19 cellular contexts compared by ENCODE assay signal in genomic region chr18:36177913-36178312, GRCh38. TPM values are rescaled to one million over a fixed set of nuclear protein-coding genes. Genes with fewer than 3 reads are reported as not detected.
DNase-seq lines count a peak whose midpoint lies in the region; ATAC-seq and TF ChIP-seq lines count a peak whose summit lies in the region.
"Had no signal": no experiment of that assay in that cellular context is flagged by ENCODE, and none has a peak within 500 bp of the region (broad histone marks: within the 10 kb centered on the region; RNA-seq: fewer than 3 reads in every experiment).

No MANE protein-coding gene starts in this region.

- no peaks in the 10 kb centered on the region for H3K36me3 ChIP-seq in ovary
- peaks cover 10% of the 10 kb centered on the region for H3K36me3 ChIP-seq in MG63

- BruUV-seq in Calu3 (replicated peaks; lab: Mats Ljungman, UMichigan): no TSS peak

- CTCF ChIA-PET in CD4-positive, alpha-beta T cell (lab: Charles Lee): no interaction called here
- CTCF ChIA-PET in Calu3 (lab: Charles Lee): no interaction called here

- peak overlapping the region; percentile 5 for H3K27ac Mint-ChIP-seq in CD4-positive, alpha-beta T cell
- H3K27ac Mint-ChIP-seq in Calu3 (ENCODE audit: unreplicated experiment): peak overlapping the region; percentile 20
- peak overlapping the region; percentile 53 for H3K27ac Mint-ChIP-seq in activated T-helper 17 cell treated with anti-CD3 and anti-CD28 coated beads, Interleukin-2, amount 50 U/mL, for 72 hours

- POLR2A ChIA-PET in CD4-positive, alpha-beta T cell (lab: Charles Lee): no interaction called here

- peaks cover 14% of the 10 kb centered on the region for H3K4me1 ChIP-seq in ovary (ENCODE audit: insufficient read depth)
- H3K4me1 ChIP-seq: BLaER1, SJCRH30 had no signal

- no peaks in the 10 kb centered on the region for H3K9me3 ChIP-seq in CD4-positive, alpha-beta T cell (ENCODE audit: control insufficient read depth, low read length)
- no peaks in the 10 kb centered on the region for H3K9me3 ChIP-seq in ovary
- H3K9me3 ChIP-seq in MG63: no peaks in the 10 kb centered on the region
- H3K9me3 ChIP-seq: BLaER1, SJCRH30 had no signal

- no peaks in the 10 kb centered on the region for H3K27me3 ChIP-seq in CD4-positive, alpha-beta T cell (ENCODE audit: control insufficient read depth, insufficient read depth, low read length)
- no peaks in the 10 kb centered on the region for H3K27me3 ChIP-seq in ovary
- H3K27me3 ChIP-seq in MG63: no peaks in the 10 kb centered on the region
- H3K27me3 ChIP-seq: BLaER1, SJCRH30 had no signal

- no peaks in the 10 kb centered on the region for H3K9me3 Mint-ChIP-seq in CD4-positive, alpha-beta T cell
- H3K9me3 Mint-ChIP-seq in Calu3 (ENCODE audit: low read depth, unreplicated experiment): no peaks in the 10 kb centered on the region
- H3K9me3 Mint-ChIP-seq in activated T-helper 17 cell treated with anti-CD3 and anti-CD28 coated beads, Interleukin-2, amount 50 U/mL, for 72 hours: no peaks in the 10 kb centered on the region
- H3K9me3 Mint-ChIP-seq: CD8-positive, alpha-beta memory T cell had no signal

- H3K27me3 Mint-ChIP-seq in CD4-positive, alpha-beta T cell: no peaks in the 10 kb centered on the region
- H3K27me3 Mint-ChIP-seq in Calu3 (ENCODE audit: unreplicated experiment): no peaks in the 10 kb centered on the region
- H3K27me3 Mint-ChIP-seq in activated T-helper 17 cell treated with anti-CD3 and anti-CD28 coated beads, Interleukin-2, amount 50 U/mL, for 72 hours: no peaks in the 10 kb centered on the region
- H3K27me3 Mint-ChIP-seq: CD8-positive, alpha-beta memory T cell had no signal

- no peak for TF ChIP-seq CTCF in CD4-positive, alpha-beta T cell (IDR thresholded peaks at IDR 0.05)
- TF ChIP-seq CTCF in Calu3 (IDR thresholded peaks at IDR 0.05; ENCODE audit: unreplicated experiment) (no peak), ovary (IDR thresholded peaks at IDR 0.05) (no peak)

- no peak for ATAC-seq in CD4-positive, alpha-beta T cell (ENCODE audit: poor library complexity)
- no peak for ATAC-seq in activated T-helper 17 cell treated with anti-CD3 and anti-CD28 coated beads, Interleukin-2, amount 50 U/mL, for 72 hours (replicated peaks)
- no peak for ATAC-seq in GM19467 (IDR thresholded peaks at IDR 0.05; ENCODE audit: unreplicated experiment)
- ATAC-seq: HCT116, Panc1 had no signal

- H3K4me3 Mint-ChIP-seq in CD4-positive, alpha-beta T cell: no peak overlapping the region
- no peak overlapping the region for H3K4me3 Mint-ChIP-seq in Calu3 (ENCODE audit: low read depth, unreplicated experiment)
- no peak overlapping the region for H3K4me3 Mint-ChIP-seq in activated T-helper 17 cell treated with anti-CD3 and anti-CD28 coated beads, Interleukin-2, amount 50 U/mL, for 72 hours
- H3K4me3 Mint-ChIP-seq: CD8-positive, alpha-beta memory T cell had no signal

- DNase-seq in CD4-positive, alpha-beta T cell: no peak
- no peak for DNase-seq in Calu3
- peak in 4 of 5 donors; percentile 35 to 54 (median 52) for DNase-seq in ovary
- DNase-seq in MG63: no peak
- DNase-seq in NCI-H510A (lab: John Stamatoyannopoulos, UW): no peak
- DNase-seq: CD8-positive, alpha-beta memory T cell; KG1; NCI-H1105; NCI-H2029 treated with DMSO at 0.1 percent for 48 hours; NCI-H226; NCI-H524; NCI-H774; NK-92 treated with Interleukin-12 subunit alpha and Interleukin-12 subunit beta, amount 100 ng/mL, for 24 hours; SJCRH30 had no signal

- no peak for TF ChIP-seq POLR2A in ovary (IDR thresholded peaks at IDR 0.05)

- peaks cover 6% of the 10 kb centered on the region for H3K4me1 Mint-ChIP-seq in CD4-positive, alpha-beta T cell (ENCODE audit: low read depth)
- no peaks in the 10 kb centered on the region for H3K4me1 Mint-ChIP-seq in Calu3 (ENCODE audit: low read depth, unreplicated experiment)
- no peaks in the 10 kb centered on the region for H3K4me1 Mint-ChIP-seq in activated T-helper 17 cell treated with anti-CD3 and anti-CD28 coated beads, Interleukin-2, amount 50 U/mL, for 72 hours

- H3K36me3 Mint-ChIP-seq in CD4-positive, alpha-beta T cell (ENCODE audit: low read depth): peaks cover 41% of the 10 kb centered on the region
- peaks cover 18% of the 10 kb centered on the region for H3K36me3 Mint-ChIP-seq in Calu3 (ENCODE audit: insufficient read depth, unreplicated experiment)
- peaks cover 54% of the 10 kb centered on the region for H3K36me3 Mint-ChIP-seq in activated T-helper 17 cell treated with anti-CD3 and anti-CD28 coated beads, Interleukin-2, amount 50 U/mL, for 72 hours (ENCODE audit: low read depth)

- H3K4me3 ChIP-seq in ovary (no peak overlapping the region), MG63 (no peak overlapping the region)
- H3K4me3 ChIP-seq: BLaER1, SJCRH30 had no signal

- no peak overlapping the region for H3K27ac ChIP-seq in CD4-positive, alpha-beta T cell (ENCODE audit: low read depth, low read length)
- peak overlapping the region; percentile 38 to 87 for H3K27ac ChIP-seq in ovary
- H3K27ac ChIP-seq: BLaER1, SJCRH30 had no signal

- TF ChIP-seq EP300 in ovary (IDR thresholded peaks at IDR 0.05): no peak

- intact Hi-C loops in CD4-positive, alpha-beta T cell (cut with DNase I, micrococcal nuclease): no loop called here
- intact Hi-C loops in Calu3 (cut with micrococcal nuclease; ENCODE audit: unreplicated experiment): no loop called here
- intact Hi-C loops in ovary (cut with DNase I): loop anchor here in 1 of 4 donors (10.0 kb wide), 1 partner anchor 1277 kb away; no protein-coding TSS in a partner anchor

- 14 to 32% (median 23%) methylated on average over 3 of the region's 3 CpGs for WGBS in ovary, 3 donors

RNA-seq across cellular contexts. Expression of gene MOCOS, which starts 9.4 kb away (rescaled TPM):
- not detected for total RNA-seq in CD4-positive, alpha-beta T cell
- total RNA-seq in Calu3 (2022): 24.5 and 25.7 TPM in 2 replicates
- total RNA-seq in activated T-helper 17 cell treated with anti-CD3 and anti-CD28 coated beads, Interleukin-2, amount 50 U/mL, for 72 hours: under 1 TPM; 0.19 TPM
- total RNA-seq in ovary: 10 to 100 TPM in 4 of 7 donors, 1 to 10 TPM in 3; 5.4 to 35.5 (median 12.6) TPM
- 1 to 10 TPM; 6.8 to 7.7 TPM for polyA plus RNA-seq in ovary
- 13.4 and 16.4 TPM in 2 replicates for total RNA-seq in MG63 (2014; rRNA removed; shearing (Covaris generic); ENCODE audit: low replicate concordance)
- total RNA-seq: SJCRH30 had no signal

RNA-seq across cellular contexts. Expression of gene ELP2, which starts 48.2 kb away (rescaled TPM):
- 100 to 1,000 TPM; 200 to 206 TPM for total RNA-seq in CD4-positive, alpha-beta T cell
- total RNA-seq in Calu3 (2022): 75.8 and 82.2 TPM in 2 replicates
- total RNA-seq in activated T-helper 17 cell treated with anti-CD3 and anti-CD28 coated beads, Interleukin-2, amount 50 U/mL, for 72 hours: 10 to 100 TPM; 78.3 to 95.8 TPM
- total RNA-seq in ovary: 100 to 1,000 TPM in 6 of 7 donors, 10 to 100 TPM in 1; 63.6 to 144 (median 111) TPM
- polyA plus RNA-seq in ovary: 10 to 100 TPM; 70.9 to 91.7 TPM
- 85.7 and 109 TPM in 2 replicates for total RNA-seq in MG63 (2014; rRNA removed; shearing (Covaris generic); ENCODE audit: low replicate concordance)

RNA-seq across cellular contexts. Expression of gene SLC39A6, which starts 48.8 kb away (rescaled TPM):
- total RNA-seq in CD4-positive, alpha-beta T cell: 10 to 100 TPM; 10.6 to 11.0 TPM
- total RNA-seq in Calu3 (2022) (54.4 and 62.9 TPM in 2 replicates), ovary (10 to 100 TPM; 51.4 to 96.5 (median 57.2) TPM)
- 10 to 100 TPM; 29.2 to 41.7 TPM for total RNA-seq in activated T-helper 17 cell treated with anti-CD3 and anti-CD28 coated beads, Interleukin-2, amount 50 U/mL, for 72 hours
- 10 to 100 TPM; 39.7 to 44.9 TPM for polyA plus RNA-seq in ovary
- total RNA-seq in MG63 (2014; rRNA removed; shearing (Covaris generic); ENCODE audit: low replicate concordance): 63.0 and 80.9 TPM in 2 replicates

Comparison
In these comparisons a context has a peak if more than half of its experiments do, and no peak if none do; other contexts are left out.
1. DNase-seq: peak in ovary (4 of 5); none in CD4-positive, alpha-beta T cell (0 of 10), Calu3 (single experiment), MG63 (single experiment) and NCI-H510A (single experiment).
2. RNA of gene MOCOS, which starts 9.4 kb away (total RNA-seq): 24.5 to 25.7 TPM in Calu3, 13.4 to 16.4 TPM in MG63 and 5.4 to 35.5 TPM in ovary; not detected in CD4-positive, alpha-beta T cell and 0.19 TPM in activated T-helper 17 cell treated with anti-CD3 and anti-CD28 coated beads, Interleukin-2, amount 50 U/mL, for 72 hours; every median in the first group is over 4 times any median in the second.
3. Peak in every context shown above with its lines, with median percentiles within 50 percentile points of each other: H3K27ac Mint-ChIP-seq.